19 cellular contexts compared by ENCODE assay signal in genomic region chr5:154538492-154538891, GRCh38.
DNase-seq lines count a peak whose midpoint lies in the region; ATAC-seq, FAIRE-seq and TF ChIP-seq lines count a peak whose summit lies in the region.
"Had no signal": no experiment of that assay in that cellular context is flagged by ENCODE, and none has a peak within 500 bp of the region (broad histone marks: within the 10 kb centered on the region; RNA-seq: fewer than 3 reads in every experiment).

No MANE protein-coding gene starts in this region.

- 0% methylated on average over 6 of the region's 6 CpGs for WGBS in K562 (ENCODE audit: insufficient coverage, low coverage, missing lambda C conversion rate)
- 88% methylated on average over 6 of the region's 6 CpGs for WGBS in hepatocyte (ENCODE audit: low lambda C conversion rate, missing lambda C conversion rate)
- no CpG with 5 or more reads among the region's 6 CpGs for whole genome bisulfite sequencing in trophoblast cell (ENCODE audit: extremely low coverage, insufficient coverage, insufficient read length)

- TF ChIP-seq POLR2A in K562 (conservative IDR thresholded peaks at IDR 0.05): no peak

- peaks cover 7% of the 10 kb centered on the region for H3K79me1 ChIP-seq in trophoblast cell (ENCODE audit: low read length)

- no peak for FAIRE-seq in K562 (lab: Jason Lieb, UNC)
- FAIRE-seq: GM12891, GM18507, H54 had no signal

- H3K4me3 ChIP-seq in K562 (no peak overlapping the region), hepatocyte (no peak overlapping the region), trophoblast cell (ENCODE audit: low read depth, low read length) (no peak overlapping the region)
- H3K4me3 ChIP-seq: HAP-1 had no signal

- no peaks in the 10 kb centered on the region for H3K9me2 ChIP-seq in hepatocyte (replicated peaks; ENCODE audit: insufficient read depth)

- no peaks in the 10 kb centered on the region for H3K9me1 ChIP-seq in K562 (ENCODE audit: control insufficient read depth, insufficient read depth, low read length)

- H4K91ac ChIP-seq in trophoblast cell (ENCODE audit: low read depth, low read length): no peak overlapping the region

- CTCF ChIA-PET in K562 (lab: Yijun Ruan, JAX; ENCODE audit: low intra/inter-chr PET ratio): no interaction called here

- in situ Hi-C loops in K562 (cut with MboI): no loop called here

- H3K14ac ChIP-seq in trophoblast cell (ENCODE audit: low read length): no peak overlapping the region

- DNase-seq in K562 (ENCODE audit: extremely low read depth in 1 of 4, low spot score in 3 of 4): no peak
- no peak for DNase-seq in hepatocyte (ENCODE audit: low spot score)
- DNase-seq in trophoblast cell: no peak
- no peak for DNase-seq in SK-N-DZ (ENCODE audit: low spot score)
- DNase-seq in NOMO-1 treated with dmso at 0.1 percent for 144 hours (lab: John Stamatoyannopoulos, UW; ENCODE audit: unreplicated experiment): no peak
- no peak for DNase-seq in NCI-H187 (lab: John Stamatoyannopoulos, UW)
- DNase-seq: C1 segment of cervical spinal cord; Calu3; CD4-positive, alpha-beta memory T cell; COR-L47; DMS53; DMS79 treated with DMSO at 0.1 percent for 48 hours; GF-D8; GOT3; HFFc6 had no signal

- H2AK5ac ChIP-seq in trophoblast cell (ENCODE audit: low read length): peak overlapping the region; percentile 33

- no peak for TF ChIP-seq RAD21 in K562 (CRISPR knock-in tag; conservative IDR thresholded peaks at IDR 0.05 in 1 of 2, IDR thresholded peaks at IDR 0.05 in 1 of 2)

- peaks cover 26 to 48% of the 10 kb centered on the region in 2 experiments for H3K27me3 ChIP-seq in K562 (ENCODE audit: control insufficient read depth in 2 of 2, insufficient read depth in 2 of 2, low read length in 2 of 2)
- H3K27me3 ChIP-seq in hepatocyte: peaks cover 7% of the 10 kb centered on the region
- no peaks in the 10 kb centered on the region for H3K27me3 ChIP-seq in trophoblast cell (ENCODE audit: insufficient read depth, low read length)

- H3K4ac ChIP-seq in trophoblast cell (ENCODE audit: low read depth, low read length): no peak overlapping the region

- no peak overlapping the region for H3K23ac ChIP-seq in trophoblast cell (ENCODE audit: low read length)

- no peak overlapping the region for H3K4me2 ChIP-seq in K562 (ENCODE audit: insufficient read depth, low read length)
- no peak overlapping the region for H3K4me2 ChIP-seq in hepatocyte
- no peak overlapping the region for H3K4me2 ChIP-seq in trophoblast cell (ENCODE audit: low read length)

- H3K27ac ChIP-seq in K562 (ENCODE audit: extremely low read depth, low read depth, low read length) (no peak overlapping the region), hepatocyte (peak overlapping the region; percentile 55), trophoblast cell (ENCODE audit: low read depth, low read length) (no peak overlapping the region)

- intact Hi-C loops in K562 (cut with micrococcal nuclease): no loop called here

- H2BK12ac ChIP-seq in trophoblast cell (ENCODE audit: low read length): no peak overlapping the region

- no peak overlapping the region for H4K8ac ChIP-seq in trophoblast cell (ENCODE audit: low read depth, low read length)

- ATAC-seq in K562: no peak

- no peak overlapping the region for H2BK120ac ChIP-seq in trophoblast cell (ENCODE audit: insufficient read depth, low read length, poor library complexity)

- no peak overlapping the region for H4K12ac ChIP-seq in trophoblast cell (ENCODE audit: low read depth, low read length)

- H3K18ac ChIP-seq in trophoblast cell (ENCODE audit: low read length): no peak overlapping the region

- H3K9ac ChIP-seq in K562 (ENCODE audit: insufficient read depth in 1 of 2, low read depth in 2 of 2, low read length in 2 of 2) (no peak overlapping the region), trophoblast cell (ENCODE audit: low read length) (no peak overlapping the region)

- POLR2A ChIA-PET in K562 (lab: Yijun Ruan, JAX): interaction anchor here (0.6 to 1.4 kb wide), 3 partner anchors 19 to 28 kb away, joined by 3 to 5 read pairs (median 4); no protein-coding TSS in a partner anchor

- H2BK5ac ChIP-seq in trophoblast cell (ENCODE audit: low read depth, low read length, poor library complexity): no peak overlapping the region

- H3K4me1 ChIP-seq in K562 (replicated peaks in 1 of 2; ENCODE audit: control insufficient read depth in 2 of 2, insufficient read depth in 2 of 2, low read length in 2 of 2) (no peaks in the 10 kb centered on the region), hepatocyte (ENCODE audit: insufficient read depth) (peaks cover 15% of the 10 kb centered on the region), trophoblast cell (ENCODE audit: control insufficient read depth in 1 of 2, insufficient read depth in 2 of 2, low read length in 2 of 2) (peaks cover 9 to 10% of the 10 kb centered on the region in 2 experiments)
- H3K4me1 ChIP-seq: HAP-1 had no signal

- TF ChIP-seq CTCF in K562 (IDR thresholded peaks at IDR 0.05 in 2 of 3, conservative IDR thresholded peaks at IDR 0.05 in 1 of 3; ENCODE audit: insufficient read depth in 2 of 3, low read depth in 1 of 3, low read length in 3 of 3) (no peak), hepatocyte (IDR thresholded peaks at IDR 0.05; ENCODE audit: poor library complexity) (no peak)

- H3K79me2 ChIP-seq in K562 (ENCODE audit: control insufficient read depth, insufficient read depth, low read length) (no peaks in the 10 kb centered on the region), hepatocyte (no peaks in the 10 kb centered on the region), trophoblast cell (ENCODE audit: control insufficient read depth, insufficient read depth, low read length, poor library complexity) (no peaks in the 10 kb centered on the region)

- H3K9me3 ChIP-seq in K562 (replicated peaks; ENCODE audit: control insufficient read depth, insufficient read depth, low read depth, low read length) (no peaks in the 10 kb centered on the region), hepatocyte (ENCODE audit: low read depth) (no peaks in the 10 kb centered on the region), trophoblast cell (ENCODE audit: insufficient read depth, low read depth, low read length) (no peaks in the 10 kb centered on the region)
- H3K9me3 ChIP-seq: HAP-1 had no signal

- H3K36me3 ChIP-seq in K562 (ENCODE audit: control insufficient read depth, insufficient read depth, low read length): no peaks in the 10 kb centered on the region
- no peaks in the 10 kb centered on the region for H3K36me3 ChIP-seq in hepatocyte (replicated peaks; ENCODE audit: insufficient read depth, low read depth)
- H3K36me3 ChIP-seq in trophoblast cell (ENCODE audit: control insufficient read depth in 1 of 2, insufficient read depth in 2 of 2, low read length in 2 of 2): no peaks in the 10 kb centered on the region
- H3K36me3 ChIP-seq: HAP-1 had no signal

- BruUV-seq in K562 (replicated peaks; lab: Mats Ljungman, UMichigan): no TSS peak

- H4K20me1 ChIP-seq in K562 (replicated peaks; ENCODE audit: control insufficient read depth, insufficient read depth, low read length): no peaks in the 10 kb centered on the region; the same call in 1 of the 2 replicates
- H4K20me1 ChIP-seq in hepatocyte (ENCODE audit: insufficient read depth, poor library complexity, severe bottlenecking): no peaks in the 10 kb centered on the region

- H2AFZ ChIP-seq in K562 (ENCODE audit: low read depth, low read length) (no peak overlapping the region), hepatocyte (no peak overlapping the region), trophoblast cell (ENCODE audit: insufficient read depth, low read length, poor library complexity) (no peak overlapping the region)

- no peak for TF ChIP-seq EP300 in K562 (IDR thresholded peaks at IDR 0.05; ENCODE audit: low read length)

TF ChIP-seq in K562, 482 proteins besides CTCF, POLR2A, EP300 and RAD21:
- TF ChIP-seq MCM3 (IDR thresholded peaks at IDR 0.05): no peak
- TF ChIP-seq ZNF184 (CRISPR knock-in tag; IDR thresholded peaks at IDR 0.05): peak; percentile 70; the same call in 1 of the 2 replicates
- no peak for TF ChIP-seq ZNF512 (tag; IDR thresholded peaks at IDR 0.05)
- TF ChIP-seq TSHZ1 (CRISPR knock-in tag; IDR thresholded peaks at IDR 0.05): no peak
- TF ChIP-seq FOXA1 (IDR thresholded peaks at IDR 0.05; ENCODE audit: borderline replicate concordance): no peak
